Comparison of ENCODE assay signal across 1 cellular context in genomic region chr19:43774103-43774939, GRCh38.
TF ChIP-seq lines count a peak whose summit lies in the region.

No MANE protein-coding gene starts in this region.

TF ChIP-seq in K562, 482 proteins besides CTCF, POLR2A, EP300 and RAD21 (continued from another document and continues in another):
- peak; percentile 99 for TF ChIP-seq FOXP4 (CRISPR knock-in tag; IDR thresholded peaks at IDR 0.05; ENCODE audit: borderline replicate concordance)
- TF ChIP-seq CBFA2T3 (IDR thresholded peaks at IDR 0.05): peak; percentile 99
- peak; percentile 78 for TF ChIP-seq CREB1 (IDR thresholded peaks at IDR 0.05)
- peak; percentile 88 for TF ChIP-seq CREB1 (CRISPR knock-in tag; IDR thresholded peaks at IDR 0.05)
- TF ChIP-seq RBM22 (IDR thresholded peaks at IDR 0.05; ENCODE audit: low read depth, low read length, poor library complexity, severe bottlenecking): peak; percentile 87
- no peak for TF ChIP-seq SAFB2 (IDR thresholded peaks at IDR 0.05; ENCODE audit: borderline replicate concordance, low read depth, low read length, severe bottlenecking)
- TF ChIP-seq KLF10 (CRISPR knock-in tag; IDR thresholded peaks at IDR 0.05): no peak
- no peak for TF ChIP-seq ZNF184 (CRISPR knock-in tag; IDR thresholded peaks at IDR 0.05)
- no peak for TF ChIP-seq ZNF518B (CRISPR knock-in tag; IDR thresholded peaks at IDR 0.05)
- TF ChIP-seq HMG20A (CRISPR knock-in tag; conservative IDR thresholded peaks at IDR 0.05): no peak
- no peak for TF ChIP-seq DLX4 (CRISPR knock-in tag; IDR thresholded peaks at IDR 0.05)
- peak; percentile 100 for TF ChIP-seq HES1 (IDR thresholded peaks at IDR 0.05; ENCODE audit: low read depth)
- TF ChIP-seq PATZ1 (CRISPR knock-in tag; IDR thresholded peaks at IDR 0.05; ENCODE audit: borderline replicate concordance): 0 out of 2 replicates have a peak, but pooled peaks have one; percentile 13
- no peak for TF ChIP-seq RFX1 (IDR thresholded peaks at IDR 0.05)
- TF ChIP-seq NFXL1 (CRISPR knock-in tag; IDR thresholded peaks at IDR 0.05): no peak
- peak; percentile 96 for TF ChIP-seq ZNF592 (IDR thresholded peaks at IDR 0.05)
- no peak for TF ChIP-seq BRCA1 (IDR thresholded peaks at IDR 0.05)
- no peak for TF ChIP-seq BRCA1 (CRISPR knock-in tag; IDR thresholded peaks at IDR 0.05)
- peak; percentile 23; the same call in 1 of the 2 replicates for TF ChIP-seq ZSCAN32 (CRISPR knock-in tag; IDR thresholded peaks at IDR 0.05)
- TF ChIP-seq HBP1 (CRISPR knock-in tag; IDR thresholded peaks at IDR 0.05): peak; percentile 21; the same call in 1 of the 2 replicates
- TF ChIP-seq ZNF407 (IDR thresholded peaks at IDR 0.05; ENCODE audit: low read depth): no peak
- TF ChIP-seq BCLAF1 (IDR thresholded peaks at IDR 0.05; ENCODE audit: borderline replicate concordance in 1 of 2, control insufficient read depth in 1 of 2, low read depth in 2 of 2, low read length in 1 of 2): no peak
- peak; percentile 100 for TF ChIP-seq NCOR1 (IDR thresholded peaks at IDR 0.05)
- 0 out of 2 replicates have a peak, but pooled peaks have one; percentile 14 for TF ChIP-seq ZNF124 (CRISPR knock-in tag; IDR thresholded peaks at IDR 0.05)
